In genomic region chr7:134420509-134421125, GRCh38 we compare ENCODE assay signal across 1 cellular context.
TF ChIP-seq lines count a peak whose summit lies in the region.

No MANE protein-coding gene starts in this region.

TF ChIP-seq in GM23338, 12 proteins besides CTCF, POLR2A, EP300 and RAD21 (continued from another document):
- no peak for TF ChIP-seq ZNF462 (CRISPR knock-in tag; IDR thresholded peaks at IDR 0.05)
